ENCODE assay signal across 1 cellular context in genomic region chr2:55056024-55056521, GRCh38.
TF ChIP-seq lines count a peak whose summit lies in the region.

No MANE protein-coding gene starts in this region.

TF ChIP-seq in K562, 482 proteins besides CTCF, POLR2A, EP300 and RAD21 (continued from another document and continues in another):
- TF ChIP-seq CEBPB (tag; IDR thresholded peaks at IDR 0.05) (peak; percentile 61), GABPB2 (CRISPR knock-in tag; conservative IDR thresholded peaks at IDR 0.05) (no peak), MLLT1 (IDR thresholded peaks at IDR 0.05) (peak in 1 of 2 experiments; percentile 85; a peak in 2 of 4 replicates), EWSR1 (IDR thresholded peaks at IDR 0.05; ENCODE audit: borderline replicate concordance, low read depth, partially characterized antibody) (no peak), ELK3 (CRISPR knock-in tag; IDR thresholded peaks at IDR 0.05) (no peak), TBP (optimal IDR thresholded peaks at IDR 0.05; ENCODE audit: low read depth, low read length) (no peak), ZNF263 (CRISPR knock-in tag; IDR thresholded peaks at IDR 0.05; ENCODE audit: borderline replicate concordance) (peak; percentile 36; the same call in 1 of the 2 replicates), ZBTB11 (CRISPR knock-in tag; IDR thresholded peaks at IDR 0.05) (no peak), ZNF668 (CRISPR knock-in tag; IDR thresholded peaks at IDR 0.05) (no peak), USF1 (CRISPR knock-in tag; IDR thresholded peaks at IDR 0.05) (peak; percentile 43; the same call in 1 of the 2 replicates), BHLHE40 (IDR thresholded peaks at IDR 0.05; ENCODE audit: low read length) (peak; percentile 44; the same call in 1 of the 2 replicates), TEAD4 (IDR thresholded peaks at IDR 0.05; ENCODE audit: low read length) (peak; percentile 42), TEAD4 (CRISPR knock-in tag; IDR thresholded peaks at IDR 0.05; ENCODE audit: borderline replicate concordance) (no peak), MTA3 (IDR thresholded peaks at IDR 0.05; ENCODE audit: borderline replicate concordance) (0 out of 2 replicates have a peak, but pooled peaks have one; percentile 69), ATF4 (CRISPR knock-in tag; IDR thresholded peaks at IDR 0.05) (peak; percentile 93), RCOR1 (IDR thresholded peaks at IDR 0.05; ENCODE audit: borderline replicate concordance in 1 of 2, low read depth in 2 of 2, low read length in 2 of 2) (peak in 1 of 2 experiments; percentile 84; a peak in 2 of 4 replicates), MYNN (IDR thresholded peaks at IDR 0.05) (0 out of 2 replicates have a peak, but pooled peaks have one; percentile 29), MYNN (CRISPR knock-in tag; IDR thresholded peaks at IDR 0.05) (no peak), ZNF584 (CRISPR knock-in tag; IDR thresholded peaks at IDR 0.05; ENCODE audit: low read depth) (peak; percentile 80; the same call in 1 of the 2 replicates), PRMT5 (CRISPR knock-in tag; IDR thresholded peaks at IDR 0.05) (no peak), ARID1B (IDR thresholded peaks at IDR 0.05) (peak; percentile 79), ZNF395 (CRISPR knock-in tag; IDR thresholded peaks at IDR 0.05) (peak; percentile 71; the same call in 1 of the 2 replicates), TCF3 (CRISPR knock-in tag; IDR thresholded peaks at IDR 0.05) (peak; percentile 58), JUN (IDR thresholded peaks at IDR 0.05; ENCODE audit: borderline replicate concordance, low read depth, low read length) (peak; percentile 95), JUN (CRISPR knock-in tag; IDR thresholded peaks at IDR 0.05; ENCODE audit: borderline replicate concordance) (peak; percentile 85; the same call in 1 of the 2 replicates), MNT (conservative IDR thresholded peaks at IDR 0.05) (0 out of 4 replicates have a peak, but pooled peaks of 1 of the 2 experiments have one; percentile 23), ELF1 (tag; IDR thresholded peaks at IDR 0.05) (0 out of 2 replicates have a peak, but pooled peaks have one; percentile 14), ZNF175 (CRISPR knock-in tag; IDR thresholded peaks at IDR 0.05; ENCODE audit: low read depth) (peak; percentile 80), NBN (IDR thresholded peaks at IDR 0.05; ENCODE audit: low read depth) (no peak), ATF7 (IDR thresholded peaks at IDR 0.05) (peak; percentile 88), MEIS2 (IDR thresholded peaks at IDR 0.05; ENCODE audit: partially characterized antibody) (peak; percentile 76), ADNP (tag; IDR thresholded peaks at IDR 0.05) (peak; percentile 21; the same call in 1 of the 2 replicates), NR2C2 (CRISPR knock-in tag; IDR thresholded peaks at IDR 0.05) (no peak), NR2C2 (tag; IDR thresholded peaks at IDR 0.05) (peak; percentile 64), ELK1 (CRISPR knock-in tag; IDR thresholded peaks at IDR 0.05) (no peak), MITF (IDR thresholded peaks at IDR 0.05) (peak; percentile 81), GTF3C2 (IDR thresholded peaks at IDR 0.05; ENCODE audit: borderline replicate concordance, extremely low read depth, insufficient read length) (no peak), BACH1 (tag; IDR thresholded peaks at IDR 0.05) (peak; percentile 17; the same call in 1 of the 2 replicates), HINFP (tag; conservative IDR thresholded peaks at IDR 0.05; ENCODE audit: low read depth) (no peak), NFE2 (IDR thresholded peaks at IDR 0.05; ENCODE audit: low read depth) (0 out of 2 replicates have a peak, but pooled peaks have one; percentile 27), RBFOX2 (IDR thresholded peaks at IDR 0.05; ENCODE audit: low read depth, low read length) (0 out of 2 replicates have a peak, but pooled peaks have one; percentile 2), ZNF589 (CRISPR knock-in tag; IDR thresholded peaks at IDR 0.05; ENCODE audit: low read depth) (peak; percentile 77; the same call in 1 of the 2 replicates), MYC (IDR thresholded peaks at IDR 0.05; ENCODE audit: low read depth, low read length) (peak; percentile 65; the same call in 1 of the 2 replicates), MYC (CRISPR knock-in tag; IDR thresholded peaks at IDR 0.05; ENCODE audit: borderline replicate concordance, low read depth) (no peak)
